In genomic region chr9:131631254-131631653, GRCh38 we compare ENCODE assay signal across 19 cellular contexts.
DNase-seq lines count a peak whose midpoint lies in the region; TF ChIP-seq lines count a peak whose summit lies in the region.
"Had no signal": no experiment of that assay in that cellular context is flagged by ENCODE, and none has a peak within 500 bp of the region (broad histone marks: within the 10 kb centered on the region; RNA-seq: fewer than 3 reads in every experiment).

No MANE protein-coding gene starts in this region.

- H3K27me3 ChIP-seq in DOHH2 (ENCODE audit: control insufficient read depth, low read length) (no peaks in the 10 kb centered on the region), PC-9 (ENCODE audit: insufficient read depth, low read depth) (no peaks in the 10 kb centered on the region), tibial artery (no peaks in the 10 kb centered on the region)
- H3K27me3 ChIP-seq: heart right ventricle, testis had no signal

- H2AFZ ChIP-seq in PC-9 = no peak overlapping the region

- H3K36me3 ChIP-seq in DOHH2 (ENCODE audit: control insufficient read depth, low read length) = peaks cover 88% of the 10 kb centered on the region
- no peaks in the 10 kb centered on the region for H3K36me3 ChIP-seq in PC-9 (ENCODE audit: low read depth)
- H3K36me3 ChIP-seq in tibial artery = peaks cover under 1 to 37% (median 32%) of the 10 kb centered on the region in 3 donors

- H3K4me2 ChIP-seq in DOHH2 (ENCODE audit: low read length) (0 out of 2 replicates have a peak overlapping the region, but pooled peaks have one; percentile 4), PC-9 (no peak overlapping the region)
- H3K4me2 ChIP-seq: smooth muscle cell had no signal

- H3K4me1 Mint-ChIP-seq in brain = peaks cover 56% of the 10 kb centered on the region
- H3K4me1 Mint-ChIP-seq in nephron = peaks cover 48% of the 10 kb centered on the region

- BruUV-seq in PC-9 (replicated peaks; lab: Mats Ljungman, UMichigan) = no TSS peak

- H3K27me3 Mint-ChIP-seq in brain (no peaks in the 10 kb centered on the region), nephron (ENCODE audit: low read depth) (no peaks in the 10 kb centered on the region)
- H3K27me3 Mint-ChIP-seq: activated CD4-positive, alpha-beta memory T cell treated with anti-CD3 and anti-CD28 coated beads, Interleukin-2, amount 10 ng/mL, durations not matched to agents 7 days and 5 days had no signal

- H3K9me2 ChIP-seq in DOHH2 (replicated peaks; ENCODE audit: control insufficient read depth, low read length) = no peaks in the 10 kb centered on the region
- no peaks in the 10 kb centered on the region for H3K9me2 ChIP-seq in PC-9 (ENCODE audit: insufficient read depth)

- TF ChIP-seq CTCF in DOHH2 (IDR thresholded peaks at IDR 0.05; ENCODE audit: low read depth, low read length, poor library complexity, severe bottlenecking) (no peak), brain (conservative IDR thresholded peaks at IDR 0.05) (no peak), nephron (IDR thresholded peaks at IDR 0.05; ENCODE audit: unreplicated experiment in 3 of 3) (no peak), PC-9 (conservative IDR thresholded peaks at IDR 0.05) (no peak), tibial artery (IDR thresholded peaks at IDR 0.05) (no peak)

- peaks cover 3% of the 10 kb centered on the region for H3F3A ChIP-seq in DOHH2 (ENCODE audit: control insufficient read depth, insufficient read depth)
- peaks cover 10% of the 10 kb centered on the region; the same call in 1 of the 2 replicates for H3F3A ChIP-seq in PC-9 (ENCODE audit: insufficient read depth, low read depth)

- H3K4me3 Mint-ChIP-seq in brain (no peak overlapping the region), nephron (peak overlapping the region in 1 of 3 experiments; percentile 44)
- H3K4me3 Mint-ChIP-seq: activated CD4-positive, alpha-beta memory T cell treated with anti-CD3 and anti-CD28 coated beads, Interleukin-2, amount 10 ng/mL, durations not matched to agents 7 days and 5 days had no signal

- H3K79me2 ChIP-seq in DOHH2 (ENCODE audit: control insufficient read depth, low read length) = peaks cover 17% of the 10 kb centered on the region
- H3K79me2 ChIP-seq in PC-9 (ENCODE audit: low read depth) = no peaks in the 10 kb centered on the region

- H3K27ac Mint-ChIP-seq in brain (peak overlapping the region in 3 of 5 experiments; percentile 18 to 49 (median 18)), nephron (peak overlapping the region in 2 of 3 experiments; percentile 10 to 33)

- H3K36me3 Mint-ChIP-seq in brain = peaks cover 26% of the 10 kb centered on the region
- H3K36me3 Mint-ChIP-seq in nephron (ENCODE audit: low read depth) = peaks cover 39% of the 10 kb centered on the region

- no peaks in the 10 kb centered on the region for H3K9me3 ChIP-seq in DOHH2 (ENCODE audit: control insufficient read depth, insufficient read depth, low read length)
- H3K9me3 ChIP-seq in PC-9 (ENCODE audit: insufficient read depth, low read depth) = no peaks in the 10 kb centered on the region
- H3K9me3 ChIP-seq in tibial artery = no peaks in the 10 kb centered on the region
- H3K9me3 ChIP-seq: heart right ventricle, lower lobe of right lung, testis had no signal

- H3K4me3 ChIP-seq in DOHH2 (ENCODE audit: low read length) = no peak overlapping the region
- H3K4me3 ChIP-seq in PC-9 = no peak overlapping the region
- no peak overlapping the region for H3K4me3 ChIP-seq in tibial artery
- H3K4me3 ChIP-seq: heart right ventricle, K562, lower lobe of right lung, smooth muscle cell, testis had no signal

- H4K20me1 ChIP-seq in DOHH2 (ENCODE audit: control insufficient read depth, insufficient read depth, low read depth, low read length) (no peaks in the 10 kb centered on the region), PC-9 (ENCODE audit: insufficient read depth) (0 out of 2 replicates have a peak, but pooled peaks cover 3% of the 10 kb centered on the region)

- H3K4me1 ChIP-seq in DOHH2 (ENCODE audit: control insufficient read depth, low read length) (peaks cover 45% of the 10 kb centered on the region), PC-9 (replicated peaks; ENCODE audit: insufficient read depth) (peaks cover 23% of the 10 kb centered on the region), tibial artery (peaks cover 0 to 12% (median 10%) of the 10 kb centered on the region in 4 donors)
- H3K4me1 ChIP-seq: testis had no signal

- CTCF ChIA-PET in PC-9 (lab: Charles Lee) = no interaction called here

- DNase-seq in CD1c-positive myeloid dendritic cell (ENCODE audit: extremely low spot score) = peak; percentile 71
- no peak for DNase-seq in PC-9
- DNase-seq in foreskin melanocyte = no peak
- no peak for DNase-seq in tibial artery
- DNase-seq: activated CD4-positive, alpha-beta memory T cell treated with anti-CD3 and anti-CD28 coated beads, Interleukin-2, amount 10 ng/mL, durations not matched to agents 7 days and 5 days; DMS153; effector CD8-positive, alpha-beta T cell; heart right ventricle; lower lobe of right lung; NCI-H1930; NCI-H446 treated with DMSO at 0.1 percent for 48 hours; posterior cingulate gyrus; stimulated activated CD4-positive, alpha-beta T cell treated with anti-CD3 and anti-CD28 coated beads, Interleukin-4, amount 100 ng/mL, for 24 hours; testis had no signal

- intact Hi-C loops in PC-9 (cut with micrococcal nuclease; ENCODE audit: unreplicated experiment) = no loop called here
- intact Hi-C loops in tibial artery (cut with DNase I; ENCODE audit: low total_unique reads) = no loop called here

- H3K27ac ChIP-seq in DOHH2 (ENCODE audit: low read depth, low read length) = no peak overlapping the region
- no peak overlapping the region for H3K27ac ChIP-seq in PC-9
- no peak overlapping the region for H3K27ac ChIP-seq in tibial artery
- H3K27ac ChIP-seq: lower lobe of right lung, testis had no signal

- no peaks in the 10 kb centered on the region for H3K9me3 Mint-ChIP-seq in brain
- no peaks in the 10 kb centered on the region for H3K9me3 Mint-ChIP-seq in nephron
- H3K9me3 Mint-ChIP-seq: activated CD4-positive, alpha-beta memory T cell treated with anti-CD3 and anti-CD28 coated beads, Interleukin-2, amount 10 ng/mL, durations not matched to agents 7 days and 5 days had no signal

- POLR2A ChIA-PET in PC-9 (lab: Charles Lee; ENCODE audit: unreplicated experiment) = no interaction called here
